Comparison of ENCODE assay signal across 13 cellular contexts in the genomic region with DNA sequence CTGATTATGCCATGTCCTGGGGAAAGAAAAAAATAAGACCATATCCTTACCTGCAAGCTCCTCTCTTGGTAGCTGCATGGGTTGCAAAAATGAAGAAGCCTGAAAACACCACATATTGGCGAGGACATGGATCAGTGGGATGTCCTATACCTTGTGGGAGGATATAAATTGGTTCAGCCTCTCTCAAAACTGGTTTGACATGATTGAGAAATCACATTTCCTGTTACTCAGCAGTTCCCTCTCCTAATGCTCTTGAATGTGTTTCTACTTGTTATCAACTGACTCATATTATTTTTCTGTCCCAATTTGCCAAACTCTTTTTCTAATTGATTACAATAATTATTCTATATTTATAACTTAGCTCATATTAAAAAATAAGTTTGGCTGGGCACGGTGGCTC.
DNase-seq lines count a peak whose midpoint lies in the region; ATAC-seq, FAIRE-seq and TF ChIP-seq lines count a peak whose summit lies in the region.
"Had no signal": no experiment of that assay in that cellular context is flagged by ENCODE, and none has a peak within 500 bp of the region (broad histone marks: within the 10 kb centered on the region; RNA-seq: fewer than 3 reads in every experiment).

No MANE protein-coding gene starts in this region.

- DNase-seq in CD1c-positive myeloid dendritic cell (ENCODE audit: extremely low spot score) (peak; percentile 29), KBM-7 (peak; percentile 53), astrocyte (ENCODE audit: low read depth) (peak; percentile 32), kidney tubule cell (ENCODE audit: low spot score) (peak; percentile 24), frontal cortex (ENCODE audit: low spot score in 2 of 2) (no peak), KG1 (lab: John Stamatoyannopoulos, UW) (no peak)
- DNase-seq: activated CD4-positive, CD25-positive, alpha-beta regulatory T cell; Caco-2; NCI-H2029 had no signal

- H3K36me3 ChIP-seq in astrocyte (ENCODE audit: insufficient read depth, low read length), result no peaks in the 10 kb centered on the region
- H3K36me3 ChIP-seq: thoracic aorta had no signal

- no peaks in the 10 kb centered on the region for H3K27me3 ChIP-seq in astrocyte (ENCODE audit: insufficient read depth, low read length)

- H3K9ac ChIP-seq in astrocyte (ENCODE audit: low read length), result no peak overlapping the region

- TF ChIP-seq CTCF in astrocyte (IDR thresholded peaks at IDR 0.05; ENCODE audit: insufficient read depth, low read depth, low read length), result no peak

- no peaks in the 10 kb centered on the region for H3K36me3 Mint-ChIP-seq in astrocyte (ENCODE audit: low read depth, unreplicated experiment)

- H3K79me2 ChIP-seq in astrocyte (ENCODE audit: insufficient read depth, low read length), result no peaks in the 10 kb centered on the region

- no peaks in the 10 kb centered on the region for H3K4me1 Mint-ChIP-seq in astrocyte (ENCODE audit: low read depth, unreplicated experiment)
- H3K4me1 Mint-ChIP-seq: central memory CD8-positive, alpha-beta T cell had no signal

- no peak overlapping the region for H3K27ac ChIP-seq in astrocyte (ENCODE audit: low read depth, low read length)
- H3K27ac ChIP-seq: thoracic aorta had no signal

- H3K4me3 Mint-ChIP-seq in astrocyte (ENCODE audit: unreplicated experiment), result no peak overlapping the region
- H3K4me3 Mint-ChIP-seq: central memory CD8-positive, alpha-beta T cell had no signal

- H3K4me1 ChIP-seq in astrocyte (ENCODE audit: insufficient read depth, low read length), result no peaks in the 10 kb centered on the region
- H3K4me1 ChIP-seq: Caco-2 had no signal

- H3K27me3 Mint-ChIP-seq in astrocyte (ENCODE audit: low read depth, unreplicated experiment), result no peaks in the 10 kb centered on the region
- H3K27me3 Mint-ChIP-seq: central memory CD8-positive, alpha-beta T cell had no signal

- no peaks in the 10 kb centered on the region for H4K20me1 ChIP-seq in astrocyte (ENCODE audit: insufficient read depth, low read length)

- ATAC-seq in activated CD4-positive, CD25-positive, alpha-beta regulatory T cell treated with anti-CD3 and anti-CD28 coated beads, Interleukin-2, amount 50 U/mL, for 24 hours, result no peak
- ATAC-seq in HG03175 (IDR thresholded peaks at IDR 0.05; ENCODE audit: unreplicated experiment), result no peak

- H3K9me3 ChIP-seq in astrocyte (ENCODE audit: insufficient read depth, low read depth, low read length), result no peaks in the 10 kb centered on the region
- H3K9me3 ChIP-seq: Caco-2, thoracic aorta had no signal

- no peaks in the 10 kb centered on the region for H3K9me3 Mint-ChIP-seq in astrocyte (ENCODE audit: unreplicated experiment)
- H3K9me3 Mint-ChIP-seq: central memory CD8-positive, alpha-beta T cell had no signal

- in situ Hi-C loops in KBM-7 (cut with MboI; ENCODE audit: low pct_unique_long_range_greater_than_20kb, low sequenced_read_pairs), result no loop called here

- H3K4me3 ChIP-seq in astrocyte (ENCODE audit: insufficient read depth, low read depth, low read length), result no peak overlapping the region
- H3K4me3 ChIP-seq: thoracic aorta had no signal

- FAIRE-seq in astrocyte (lab: Jason Lieb, UNC), result no peak
- FAIRE-seq in frontal cortex (lab: Jason Lieb, UNC), result no peak

- H3K4me2 ChIP-seq in astrocyte (ENCODE audit: low read length), result no peak overlapping the region

- H2AFZ ChIP-seq in astrocyte (ENCODE audit: low read depth, low read length), result no peak overlapping the region

- no peak overlapping the region for H3K27ac Mint-ChIP-seq in astrocyte (ENCODE audit: unreplicated experiment)

Comparison
In these comparisons a context has a peak if more than half of its experiments do, and no peak if none do; other contexts are left out.
1. DNase-seq: peak in CD1c-positive myeloid dendritic cell (single experiment), KBM-7 (single experiment), astrocyte (single experiment) and kidney tubule cell (single experiment); none in frontal cortex (0 of 2) and KG1 (single experiment).